In genomic region chr6:75601608-75602163, GRCh38 we compare ENCODE assay signal across 8 cellular contexts. TPM values are rescaled to one million over a fixed set of nuclear protein-coding genes. Genes with fewer than 3 reads are reported as not detected.
A peak's percentile ranks its signal among the peaks of the same experiment; 100 is the strongest.
DNase-seq lines count a peak whose midpoint lies in the region; ATAC-seq, FAIRE-seq and TF ChIP-seq lines count a peak whose summit lies in the region.

A gene with protein sequence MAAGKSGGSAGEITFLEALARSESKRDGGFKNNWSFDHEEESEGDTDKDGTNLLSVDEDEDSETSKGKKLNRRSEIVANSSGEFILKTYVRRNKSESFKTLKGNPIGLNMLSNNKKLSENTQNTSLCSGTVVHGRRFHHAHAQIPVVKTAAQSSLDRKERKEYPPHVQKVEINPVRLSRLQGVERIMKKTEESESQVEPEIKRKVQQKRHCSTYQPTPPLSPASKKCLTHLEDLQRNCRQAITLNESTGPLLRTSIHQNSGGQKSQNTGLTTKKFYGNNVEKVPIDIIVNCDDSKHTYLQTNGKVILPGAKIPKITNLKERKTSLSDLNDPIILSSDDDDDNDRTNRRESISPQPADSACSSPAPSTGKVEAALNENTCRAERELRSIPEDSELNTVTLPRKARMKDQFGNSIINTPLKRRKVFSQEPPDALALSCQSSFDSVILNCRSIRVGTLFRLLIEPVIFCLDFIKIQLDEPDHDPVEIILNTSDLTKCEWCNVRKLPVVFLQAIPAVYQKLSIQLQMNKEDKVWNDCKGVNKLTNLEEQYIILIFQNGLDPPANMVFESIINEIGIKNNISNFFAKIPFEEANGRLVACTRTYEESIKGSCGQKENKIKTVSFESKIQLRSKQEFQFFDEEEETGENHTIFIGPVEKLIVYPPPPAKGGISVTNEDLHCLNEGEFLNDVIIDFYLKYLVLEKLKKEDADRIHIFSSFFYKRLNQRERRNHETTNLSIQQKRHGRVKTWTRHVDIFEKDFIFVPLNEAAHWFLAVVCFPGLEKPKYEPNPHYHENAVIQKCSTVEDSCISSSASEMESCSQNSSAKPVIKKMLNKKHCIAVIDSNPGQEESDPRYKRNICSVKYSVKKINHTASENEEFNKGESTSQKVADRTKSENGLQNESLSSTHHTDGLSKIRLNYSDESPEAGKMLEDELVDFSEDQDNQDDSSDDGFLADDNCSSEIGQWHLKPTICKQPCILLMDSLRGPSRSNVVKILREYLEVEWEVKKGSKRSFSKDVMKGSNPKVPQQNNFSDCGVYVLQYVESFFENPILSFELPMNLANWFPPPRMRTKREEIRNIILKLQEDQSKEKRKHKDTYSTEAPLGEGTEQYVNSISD (plus strand): TSS chr6:75601880. CDS start chr6:75602525, 645 bp downstream.

- H4K20me1 ChIP-seq in HepG2 (ENCODE audit: insufficient read depth, low read length): peaks cover 22% of the 10 kb centered on the region

- POLR2A ChIA-PET in HepG2 (lab: Yijun Ruan, JAX): interaction anchor here (0.9 to 1.6 kb wide), 13 partner anchors 8 to 358 kb away, joined by 3 to 14 read pairs (median 3); partner anchors contain the start of genes COX7A2 and TMEM30A

- DNase-seq in AG10803 (ENCODE audit: low read depth) (peak; percentile 81), NCI-H510A (lab: John Stamatoyannopoulos, UW) (peak; percentile 59), dedifferentiated amniotic fluid mesenchymal stem cell (ENCODE audit: extremely low spot score) (peak; percentile 54), HepG2 (ENCODE audit: low spot score) (peak; percentile 72)
- peak; percentile 53 to 58 for DNase-seq in activated CD4-positive, alpha-beta T cell treated with anti-CD3 and anti-CD28 coated beads, Interleukin-2, amount 50 U/mL, for 24 hours (ENCODE audit: low read depth in 1 of 2, low spot score in 1 of 2)
- peak; percentile 50 to 58 for DNase-seq in stimulated activated CD4-positive, alpha-beta T cell treated with anti-CD3 and anti-CD28 coated beads, Interleukin-2, amount 100 ng/mL, for 48 hours

- no peaks in the 10 kb centered on the region for H3K36me3 ChIP-seq in HepG2 (replicated peaks in 1 of 2; ENCODE audit: control insufficient read depth in 1 of 2, insufficient read depth in 2 of 2, low read length in 2 of 2)

- BruUV-seq in HepG2 (replicated peaks; lab: Mats Ljungman, UMichigan): no TSS peak

- in situ Hi-C loops in HepG2 (cut with HindIII; ENCODE audit: extremely low pct_ligation_motif_present, low pct_unique_long_range_greater_than_20kb): no loop called here

- peak in 1 of 2 experiments; percentile 14; a peak in 1 of 4 replicates for TF ChIP-seq EP300 in HepG2 (IDR thresholded peaks at IDR 0.05; ENCODE audit: low read depth in 2 of 2, low read length in 2 of 2)
- TF ChIP-seq EP300 in HepG2 (CRISPR knock-in tag; IDR thresholded peaks at IDR 0.05; ENCODE audit: borderline replicate concordance): peak; percentile 43; the same call in 1 of the 2 replicates

- no peaks in the 10 kb centered on the region for H3K9me3 ChIP-seq in HepG2 (ENCODE audit: low read length)

- TF ChIP-seq CTCF in AG10803 (conservative IDR thresholded peaks at IDR 0.05; ENCODE audit: low read length) (no peak), HepG2 (CRISPR knock-in tag; IDR thresholded peaks at IDR 0.05) (0 out of 2 replicates have a peak, but pooled peaks have one; percentile 9)

- TF ChIP-seq POLR2A in HepG2 (IDR thresholded peaks at IDR 0.05; ENCODE audit: insufficient read depth in 1 of 2, low read depth in 2 of 2, low read length in 2 of 2): peak; percentile 89 to 95

- CTCF ChIA-PET in HepG2 (lab: Yijun Ruan, JAX; ENCODE audit: low intra/inter-chr PET ratio, low total read pairs): no interaction called here

- H2AFZ ChIP-seq in HepG2 (ENCODE audit: low read length): peak within 1 kb of the TSS; percentile 84

- TF ChIP-seq RAD21 in HepG2 (CRISPR knock-in tag; IDR thresholded peaks at IDR 0.05): peak; percentile 12; the same call in 1 of the 2 replicates

- peaks cover 56% of the 10 kb centered on the region for H3K79me2 ChIP-seq in HepG2 (ENCODE audit: insufficient read depth, low read length)

- peaks cover 39% of the 10 kb centered on the region for H3K4me1 ChIP-seq in HepG2 (ENCODE audit: insufficient read depth, low read length)

- peak within 1 kb of the TSS; percentile 83 for H3K4me2 ChIP-seq in HepG2 (ENCODE audit: low read depth, low read length)

- H3K27me3 ChIP-seq in HepG2 (ENCODE audit: control insufficient read depth in 1 of 2, insufficient read depth in 2 of 2, low read length in 2 of 2): no peaks in the 10 kb centered on the region; a peak in 1 of 5 replicates

- intact Hi-C loops in HepG2 (cut with micrococcal nuclease; ENCODE audit: unreplicated experiment): loop anchor here (2.0 to 5.0 kb wide), 2 partner anchors 77 to 314 kb away; no protein-coding TSS in a partner anchor

- H3K4me3 ChIP-seq in AG10803 (ENCODE audit: low read length) (peak within 1 kb of the TSS; percentile 82), HepG2 (replicated peaks in 1 of 3; ENCODE audit: insufficient read depth in 1 of 3, low read depth in 2 of 3, low read length in 3 of 3) (peak within 1 kb of the TSS; percentile 83 to 96 (median 90))

- WGBS in HepG2 (ENCODE audit: low lambda C conversion rate): 0% methylated on average over 5 of the region's 67 CpGs

- FAIRE-seq in HepG2 (lab: Jason Lieb, UNC): no peak

- H3K9ac ChIP-seq in HepG2 (ENCODE audit: insufficient read depth, low read depth, low read length): peak within 1 kb of the TSS; percentile 99

- ATAC-seq in GM18873 (IDR thresholded peaks at IDR 0.05; ENCODE audit: low FRiP score, unreplicated experiment): peak; percentile 54
- ATAC-seq in HG03108 (IDR thresholded peaks at IDR 0.05; ENCODE audit: unreplicated experiment): peak; percentile 65
- ATAC-seq in HepG2: peak; percentile 95

- H3K27ac ChIP-seq in HepG2 (ENCODE audit: extremely low read length, insufficient read depth, low read length): peak within 1 kb of the TSS; percentile 95

TF ChIP-seq in HepG2, 621 proteins besides CTCF, POLR2A, EP300 and RAD21 (continues in another document):
- TF ChIP-seq ZNF335 (CRISPR knock-in tag; IDR thresholded peaks at IDR 0.05) (peak; percentile 54; the same call in 1 of the 2 replicates), HOXA5 (CRISPR knock-in tag; IDR thresholded peaks at IDR 0.05) (no peak; the same call in 1 of the 2 replicates), IRX3 (CRISPR knock-in tag; IDR thresholded peaks at IDR 0.05; ENCODE audit: borderline replicate concordance, low read depth) (no peak), HNRNPK (IDR thresholded peaks at IDR 0.05; ENCODE audit: low read depth, low read length, poor library complexity, severe bottlenecking) (no peak)
- TF ChIP-seq, protein P1, sequence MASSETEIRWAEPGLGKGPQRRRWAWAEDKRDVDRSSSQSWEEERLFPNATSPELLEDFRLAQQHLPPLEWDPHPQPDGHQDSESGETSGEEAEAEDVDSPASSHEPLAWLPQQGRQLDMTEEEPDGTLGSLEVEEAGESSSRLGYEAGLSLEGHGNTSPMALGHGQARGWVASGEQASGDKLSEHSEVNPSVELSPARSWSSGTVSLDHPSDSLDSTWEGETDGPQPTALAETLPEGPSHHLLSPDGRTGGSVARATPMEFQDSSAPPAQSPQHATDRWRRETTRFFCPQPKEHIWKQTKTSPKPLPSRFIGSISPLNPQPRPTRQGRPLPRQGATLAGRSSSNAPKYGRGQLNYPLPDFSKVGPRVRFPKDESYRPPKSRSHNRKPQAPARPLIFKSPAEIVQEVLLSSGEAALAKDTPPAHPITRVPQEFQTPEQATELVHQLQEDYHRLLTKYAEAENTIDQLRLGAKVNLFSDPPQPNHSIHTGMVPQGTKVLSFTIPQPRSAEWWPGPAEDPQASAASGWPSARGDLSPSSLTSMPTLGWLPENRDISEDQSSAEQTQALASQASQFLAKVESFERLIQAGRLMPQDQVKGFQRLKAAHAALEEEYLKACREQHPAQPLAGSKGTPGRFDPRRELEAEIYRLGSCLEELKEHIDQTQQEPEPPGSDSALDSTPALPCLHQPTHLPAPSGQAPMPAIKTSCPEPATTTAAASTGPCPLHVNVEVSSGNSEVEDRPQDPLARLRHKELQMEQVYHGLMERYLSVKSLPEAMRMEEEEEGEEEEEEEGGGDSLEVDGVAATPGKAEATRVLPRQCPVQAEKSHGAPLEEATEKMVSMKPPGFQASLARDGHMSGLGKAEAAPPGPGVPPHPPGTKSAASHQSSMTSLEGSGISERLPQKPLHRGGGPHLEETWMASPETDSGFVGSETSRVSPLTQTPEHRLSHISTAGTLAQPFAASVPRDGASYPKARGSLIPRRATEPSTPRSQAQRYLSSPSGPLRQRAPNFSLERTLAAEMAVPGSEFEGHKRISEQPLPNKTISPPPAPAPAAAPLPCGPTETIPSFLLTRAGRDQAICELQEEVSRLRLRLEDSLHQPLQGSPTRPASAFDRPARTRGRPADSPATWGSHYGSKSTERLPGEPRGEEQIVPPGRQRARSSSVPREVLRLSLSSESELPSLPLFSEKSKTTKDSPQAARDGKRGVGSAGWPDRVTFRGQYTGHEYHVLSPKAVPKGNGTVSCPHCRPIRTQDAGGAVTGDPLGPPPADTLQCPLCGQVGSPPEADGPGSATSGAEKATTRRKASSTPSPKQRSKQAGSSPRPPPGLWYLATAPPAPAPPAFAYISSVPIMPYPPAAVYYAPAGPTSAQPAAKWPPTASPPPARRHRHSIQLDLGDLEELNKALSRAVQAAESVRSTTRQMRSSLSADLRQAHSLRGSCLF (CRISPR knock-in tag; IDR thresholded peaks at IDR 0.05; ENCODE audit: borderline replicate concordance): no peak

RNA-seq across cellular contexts. Expression of the gene that starts here (rescaled TPM):
- total RNA-seq in HepG2 (2016; rRNA removed; fragmentation: Illumina TruSeq; extraction: Trizol): 45.2 and 50.1 TPM in 2 replicates
- total RNA-seq in HepG2 (2016; cell fraction: cytosol; rRNA removed; fragmentation: Illumina TruSeq; extraction: Trizol; ENCODE audit: low read depth): 43.4 and 52.1 TPM in 2 replicates
- 46.6 and 50.2 TPM in 2 replicates for total RNA-seq in HepG2 (2016; cell fraction: insoluble cytoplasmic fraction; rRNA removed; fragmentation: Illumina TruSeq; extraction: Trizol)
- 44.9 and 52.8 TPM in 2 replicates for total RNA-seq in HepG2 (2016; cell fraction: membrane; rRNA removed; fragmentation: Illumina TruSeq; extraction: Trizol)
- total RNA-seq in HepG2 (2016; cell fraction: nucleus; rRNA removed; fragmentation: Illumina TruSeq; extraction: Trizol): 88.3 and 90.7 TPM in 2 replicates
- polyA plus RNA-seq in HepG2 (2011; rRNA removed): 19.1 and 21.9 TPM in 2 replicates
- 6.0 and 9.0 TPM in 2 replicates for polyA plus RNA-seq in HepG2 (2011; cell fraction: cytosol; rRNA removed)
- polyA plus RNA-seq in HepG2 (2011; cell fraction: nucleus; rRNA removed): 22.1 and 28.2 TPM in 2 replicates
- polyA plus RNA-seq in HepG2 (2012): 30.3 and 36.0 TPM in 2 replicates
- polyA plus RNA-seq in HepG2 (2016; cell fraction: cytosol; fragmentation: Illumina TruSeq; extraction: Trizol; ENCODE audit: low read depth): 1.9 and 2.2 TPM in 2 replicates
- 46.2 and 47.6 TPM in 2 replicates for polyA plus RNA-seq in HepG2 (2016; cell fraction: insoluble cytoplasmic fraction; fragmentation: Illumina TruSeq; extraction: Trizol; ENCODE audit: low read depth)
- 7.1 and 7.5 TPM in 2 replicates for polyA plus RNA-seq in HepG2 (2016; cell fraction: membrane; fragmentation: Illumina TruSeq; extraction: Trizol; ENCODE audit: low read depth)
- 113 and 116 TPM in 2 replicates for polyA plus RNA-seq in HepG2 (2016; cell fraction: nucleus; fragmentation: Illumina TruSeq; extraction: Trizol; ENCODE audit: insufficient read depth, low read depth)
- polyA minus RNA-seq in HepG2 (2011; rRNA and poly(A)+ RNA removed; ENCODE audit: low replicate concordance): 7.6 and 10.3 TPM in 2 replicates
- polyA minus RNA-seq in HepG2 (2011; cell fraction: cytosol; rRNA and poly(A)+ RNA removed): 25.9 and 29.5 TPM in 2 replicates
- polyA minus RNA-seq in HepG2 (2011; cell fraction: nucleus; rRNA and poly(A)+ RNA removed): 153 and 155 TPM in 2 replicates

Comparison
In these comparisons a context has a peak if more than half of its experiments do, and no peak if none do; other contexts are left out.
1. Peak in every context shown above with its lines: DNase-seq, ATAC-seq, H3K4me3 ChIP-seq and H3K27ac ChIP-seq.